23 cellular contexts compared by ENCODE assay signal in genomic region chr2:201273330-201273983, GRCh38. TPM values are rescaled to one million over a fixed set of nuclear protein-coding genes. Genes with fewer than 3 reads are reported as not detected.
A peak's percentile ranks its signal among the peaks of the same experiment; 100 is the strongest.
DNase-seq lines count a peak whose midpoint lies in the region; ATAC-seq and TF ChIP-seq lines count a peak whose summit lies in the region.
"Had no signal": no experiment of that assay in that cellular context is flagged by ENCODE, and none has a peak within 500 bp of the region (broad histone marks: within the 10 kb centered on the region; RNA-seq: fewer than 3 reads in every experiment).

No MANE protein-coding gene starts in this region.

- H3K9me3 Mint-ChIP-seq in activated naive CD4-positive, alpha-beta T cell treated with anti-CD3 and anti-CD28 coated beads, Interleukin-2, amount 10 ng/mL, durations not matched to agents 7 days and 5 days: no peaks in the 10 kb centered on the region
- H3K9me3 Mint-ChIP-seq in IgD-negative memory B cell: no peaks in the 10 kb centered on the region
- H3K9me3 Mint-ChIP-seq in activated naive CD8-positive, alpha-beta T cell treated with anti-CD3 and anti-CD28 coated beads for 36 hours: no peaks in the 10 kb centered on the region
- H3K9me3 Mint-ChIP-seq: neural progenitor cell, WTC11 had no signal

- CTCF ChIA-PET in activated naive CD4-positive, alpha-beta T cell treated with anti-CD3 and anti-CD28 coated beads, Interleukin-2, amount 10 ng/mL, durations not matched to agents 7 days and 5 days (lab: Charles Lee): interaction anchor here (0.9 to 1.2 kb wide), 2 partner anchors 11 to 90 kb away, joined by 3 to 4 read pairs; no protein-coding TSS in a partner anchor

- no peak for TF ChIP-seq CTCF in neutrophil (IDR thresholded peaks at IDR 0.05)
- no peak for TF ChIP-seq CTCF in lower lobe of right lung (IDR thresholded peaks at IDR 0.05)

- H3K36me3 Mint-ChIP-seq in activated naive CD4-positive, alpha-beta T cell treated with anti-CD3 and anti-CD28 coated beads, Interleukin-2, amount 10 ng/mL, durations not matched to agents 7 days and 5 days: peaks cover 80% of the 10 kb centered on the region
- H3K36me3 Mint-ChIP-seq in IgD-negative memory B cell: peaks cover 4% of the 10 kb centered on the region
- H3K36me3 Mint-ChIP-seq in activated naive CD8-positive, alpha-beta T cell treated with anti-CD3 and anti-CD28 coated beads for 36 hours: peaks cover 50% of the 10 kb centered on the region
- H3K36me3 Mint-ChIP-seq: neural progenitor cell, WTC11 had no signal

- H3K4me1 ChIP-seq in neutrophil (ENCODE audit: control insufficient read depth in 1 of 2, insufficient read depth in 1 of 2, low read depth in 1 of 2, low read length in 1 of 2) (peaks cover 24 to 36% of the 10 kb centered on the region in 2 experiments), lower lobe of right lung (no peaks in the 10 kb centered on the region)
- H3K4me1 ChIP-seq: body of pancreas, HAP-1, neural progenitor cell, sigmoid colon had no signal

- H3K36me3 ChIP-seq in neutrophil (peaks cover 100% of the 10 kb centered on the region), lower lobe of right lung (peaks cover 94% of the 10 kb centered on the region)
- H3K36me3 ChIP-seq: HAP-1, neural progenitor cell had no signal

- H3K9me3 ChIP-seq in neutrophil (no peaks in the 10 kb centered on the region), lower lobe of right lung (no peaks in the 10 kb centered on the region)
- H3K9me3 ChIP-seq: body of pancreas, HAP-1, heart right ventricle, MG63, sigmoid colon, SK-N-SH had no signal

- intact Hi-C loops in lower lobe of right lung (cut with DNase I): no loop called here

- no peak overlapping the region for H3K4me3 Mint-ChIP-seq in activated naive CD4-positive, alpha-beta T cell treated with anti-CD3 and anti-CD28 coated beads, Interleukin-2, amount 10 ng/mL, durations not matched to agents 7 days and 5 days
- H3K4me3 Mint-ChIP-seq in IgD-negative memory B cell: no peak overlapping the region
- H3K4me3 Mint-ChIP-seq in activated naive CD8-positive, alpha-beta T cell treated with anti-CD3 and anti-CD28 coated beads for 36 hours: no peak overlapping the region
- H3K4me3 Mint-ChIP-seq: neural progenitor cell, WTC11 had no signal

- H3K27me3 ChIP-seq in neutrophil (no peaks in the 10 kb centered on the region), lower lobe of right lung (ENCODE audit: low read depth) (no peaks in the 10 kb centered on the region)
- H3K27me3 ChIP-seq: body of pancreas, heart right ventricle, MG63, neural progenitor cell, sigmoid colon had no signal

- H3K4me3 ChIP-seq in neutrophil (ENCODE audit: low read depth in 1 of 2, low read length in 1 of 2) (no peak overlapping the region), lower lobe of right lung (no peak overlapping the region)
- H3K4me3 ChIP-seq: body of pancreas, HAP-1, heart right ventricle, K562, MG63, neural progenitor cell, sigmoid colon had no signal

- peak overlapping the region; percentile 76 for H3K27ac Mint-ChIP-seq in activated naive CD4-positive, alpha-beta T cell treated with anti-CD3 and anti-CD28 coated beads, Interleukin-2, amount 10 ng/mL, durations not matched to agents 7 days and 5 days
- H3K27ac Mint-ChIP-seq in IgD-negative memory B cell: peak overlapping the region in 2 of 3 donors; percentile 54 to 57
- peak overlapping the region; percentile 27 for H3K27ac Mint-ChIP-seq in activated naive CD8-positive, alpha-beta T cell treated with anti-CD3 and anti-CD28 coated beads for 36 hours
- H3K27ac Mint-ChIP-seq: neural progenitor cell, WTC11 had no signal

- peak overlapping the region; percentile 53 for H3K27ac ChIP-seq in neutrophil
- H3K27ac ChIP-seq in lower lobe of right lung: no peak overlapping the region
- H3K27ac ChIP-seq: body of pancreas, heart right ventricle, neural progenitor cell, sigmoid colon had no signal

- no peaks in the 10 kb centered on the region for H3K27me3 Mint-ChIP-seq in activated naive CD4-positive, alpha-beta T cell treated with anti-CD3 and anti-CD28 coated beads, Interleukin-2, amount 10 ng/mL, durations not matched to agents 7 days and 5 days
- no peaks in the 10 kb centered on the region for H3K27me3 Mint-ChIP-seq in IgD-negative memory B cell
- H3K27me3 Mint-ChIP-seq in activated naive CD8-positive, alpha-beta T cell treated with anti-CD3 and anti-CD28 coated beads for 36 hours: no peaks in the 10 kb centered on the region

- ATAC-seq in lower lobe of right lung: no peak
- ATAC-seq: body of pancreas, heart right ventricle, K562, left lobe of liver, WTC11 had no signal

- DNase-seq in activated naive CD4-positive, alpha-beta T cell treated with anti-CD3 and anti-CD28 coated beads, Interleukin-2, amount 10 ng/mL, durations not matched to agents 7 days and 5 days: no peak
- DNase-seq in activated naive CD4-positive, alpha-beta T cell treated with anti-CD3 and anti-CD28 coated beads, Interleukin-2, amount 50 U/mL, for 16 hours: no peak
- DNase-seq in activated naive CD8-positive, alpha-beta T cell treated with anti-CD3 and anti-CD28 coated beads for 36 hours: no peak
- DNase-seq in medulla oblongata (ENCODE audit: extremely low spot score) (no peak), lower lobe of right lung (no peak)
- DNase-seq: activated CD8-positive, alpha-beta memory T cell treated with anti-CD3 and anti-CD28 coated beads, Interleukin-2, amount 50 U/mL, for 4 hours; body of pancreas; DMS79; foreskin fibroblast; heart right ventricle; MG63; midbrain; NCI-H526; sigmoid colon; SK-N-SH; T-helper 9 cell had no signal

- peaks cover 53% of the 10 kb centered on the region for H3K4me1 Mint-ChIP-seq in activated naive CD4-positive, alpha-beta T cell treated with anti-CD3 and anti-CD28 coated beads, Interleukin-2, amount 10 ng/mL, durations not matched to agents 7 days and 5 days
- peaks cover 4 to 19% (median 11%) of the 10 kb centered on the region in 3 donors for H3K4me1 Mint-ChIP-seq in IgD-negative memory B cell
- peaks cover 41% of the 10 kb centered on the region for H3K4me1 Mint-ChIP-seq in activated naive CD8-positive, alpha-beta T cell treated with anti-CD3 and anti-CD28 coated beads for 36 hours
- H3K4me1 Mint-ChIP-seq: neural progenitor cell, WTC11 had no signal

RNA-seq across cellular contexts. Expression of gene CASP8, which starts 13.1 kb away (rescaled TPM):
- 56.1 TPM for polyA plus RNA-seq in IgD-negative memory B cell
- total RNA-seq in activated naive CD8-positive, alpha-beta T cell treated with anti-CD3 and anti-CD28 coated beads for 36 hours: 10 to 100 TPM; 36.2 to 37.9 TPM
- total RNA-seq in lower lobe of right lung: 44.2 TPM
